ENCODE assay signal across 9 cellular contexts in genomic region chr1:179709841-179710329, GRCh38. TPM values are rescaled to one million over a fixed set of nuclear protein-coding genes. Genes with fewer than 3 reads are reported as not detected.
A peak's percentile ranks its signal among the peaks of the same experiment; 100 is the strongest.
DNase-seq lines count a peak whose midpoint lies in the region; ATAC-seq and TF ChIP-seq lines count a peak whose summit lies in the region.
"Had no signal": no experiment of that assay in that cellular context is flagged by ENCODE, and none has a peak within 500 bp of the region (broad histone marks: within the 10 kb centered on the region; RNA-seq: fewer than 3 reads in every experiment).

No MANE protein-coding gene starts in this region.

- H3K9me3 ChIP-seq in esophagus squamous epithelium = peaks cover 0 to 17% (median 7%) of the 10 kb centered on the region in 3 donors

- 28 to 29% methylated on average over 5 of the region's 5 CpGs for WGBS in esophagus squamous epithelium, 2 donors

- in situ Hi-C loops in astrocyte of the spinal cord (cut with HindIII; ENCODE audit: low sequenced_read_pairs) = no loop called here

- H3K36me3 ChIP-seq in H7 (replicated peaks; ENCODE audit: control insufficient read depth, insufficient read depth, low read length) = no peaks in the 10 kb centered on the region
- no peaks in the 10 kb centered on the region for H3K36me3 ChIP-seq in esophagus squamous epithelium

- H3K27ac ChIP-seq in esophagus squamous epithelium = peak overlapping the region in 1 of 4 donors; percentile 12

- ATAC-seq in Right ventricle myocardium inferior (peak; percentile 96), HG03135 (IDR thresholded peaks at IDR 0.05; ENCODE audit: unreplicated experiment) (peak; percentile 83)

- no peak for TF ChIP-seq CTCF in astrocyte of the spinal cord (IDR thresholded peaks at IDR 0.05; ENCODE audit: low read depth, low read length)
- no peak for TF ChIP-seq CTCF in esophagus squamous epithelium (IDR thresholded peaks at IDR 0.05)

- TF ChIP-seq POLR2A in esophagus squamous epithelium (IDR thresholded peaks at IDR 0.05) = no peak

- H3K4me3 ChIP-seq in astrocyte of the spinal cord (ENCODE audit: low read depth, low read length) (no peak overlapping the region), H7 (ENCODE audit: insufficient read depth, low read depth, low read length) (no peak overlapping the region), esophagus squamous epithelium (no peak overlapping the region)

- H3K27me3 ChIP-seq in H7 (ENCODE audit: control insufficient read depth, insufficient read depth, low read length) (no peaks in the 10 kb centered on the region), esophagus squamous epithelium (no peaks in the 10 kb centered on the region)

- H3K4me1 ChIP-seq in esophagus squamous epithelium = peaks cover 0 to 17% (median 0%) of the 10 kb centered on the region in 3 donors

- no peak for DNase-seq in Right ventricle myocardium inferior (ENCODE audit: missing footprints)
- no peak for DNase-seq in cardiac septum (ENCODE audit: low spot score)
- DNase-seq in astrocyte of the spinal cord (ENCODE audit: low read depth, low spot score) = peak; percentile 42
- peak; percentile 55 for DNase-seq in putamen (ENCODE audit: low spot score)
- DNase-seq in H7 = no peak
- no peak for DNase-seq in esophagus squamous epithelium (lab: John Stamatoyannopoulos, UW)
- DNase-seq in HUDEP-2 (lab: John Stamatoyannopoulos, UW; ENCODE audit: unreplicated experiment in 76 of 76) = no peak

- intact Hi-C loops in Right ventricle myocardium inferior (cut with DNase I) (no loop called here), cardiac septum (cut with DNase I) (loop anchor here (10.0 kb wide), 1 partner anchor 445 kb away; the partner anchor contains the start of gene QSOX1), esophagus squamous epithelium (cut with DNase I) (loop anchor here (5.0 kb wide), 1 partner anchor 102 kb away; no protein-coding TSS in a partner anchor)

RNA-seq across cellular contexts. Expression of gene FAM163A, which starts 33.2 kb away (rescaled TPM):
- 0.65 TPM for total RNA-seq in Right ventricle myocardium inferior
- 0.16 TPM for total RNA-seq in cardiac septum
- total RNA-seq in H7 (2014; rRNA removed; shearing (Covaris generic)) = 0.10 and 0.11 TPM in 2 replicates
- not detected for total RNA-seq in esophagus squamous epithelium
- total RNA-seq: neural crest cell had no signal

Comparison
In these comparisons a context has a peak if more than half of its experiments do, and no peak if none do; other contexts are left out.
1. DNase-seq: peak in astrocyte of the spinal cord (single experiment) and putamen (single experiment); none in Right ventricle myocardium inferior (single experiment), cardiac septum (single experiment), H7 (single experiment), esophagus squamous epithelium (single experiment) and HUDEP-2 (0 of 76).